8 cellular contexts compared by ENCODE assay signal in the genomic region with DNA sequence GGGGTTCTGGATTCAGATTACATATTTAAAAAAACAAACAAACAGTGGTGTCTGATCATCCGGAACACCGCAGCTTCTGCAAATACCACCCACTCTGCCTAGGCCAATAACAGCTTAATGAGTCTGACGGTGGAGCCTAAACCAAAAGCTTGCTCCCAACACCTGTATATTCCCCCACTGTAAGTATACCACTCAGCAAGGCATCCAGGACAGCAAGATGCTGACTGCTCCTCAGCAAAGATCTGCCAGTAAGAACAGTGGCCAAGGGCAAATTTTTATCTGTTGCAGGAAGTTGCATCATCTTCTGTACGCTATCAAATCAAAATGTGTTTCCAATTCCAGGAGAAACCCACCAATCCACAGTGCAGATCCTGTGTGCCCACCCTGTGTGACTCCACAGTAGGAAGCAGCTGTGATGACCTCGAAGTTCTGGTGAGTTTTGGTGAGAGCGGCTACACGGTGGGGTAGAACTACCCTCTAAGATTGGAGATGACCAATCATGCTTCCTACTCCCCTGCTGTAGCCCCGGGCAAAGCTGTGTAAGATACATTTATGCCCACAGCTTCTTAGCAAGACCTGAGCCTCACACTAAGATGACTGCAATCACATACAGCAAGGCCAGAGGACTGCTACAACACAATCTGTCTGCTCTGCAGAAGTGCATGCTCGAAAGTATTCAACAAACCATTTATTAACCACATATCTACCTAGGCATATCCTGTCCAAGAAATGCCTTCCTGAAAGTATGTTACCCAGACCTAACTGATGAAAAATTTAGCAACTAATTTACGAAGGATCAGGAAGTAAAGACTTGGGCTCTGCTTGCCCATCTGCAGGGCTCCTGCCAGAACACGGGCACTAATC. TPM values are rescaled to one million over a fixed set of nuclear protein-coding genes. Genes with fewer than 3 reads are reported as not detected.
DNase-seq lines count a peak whose midpoint lies in the region; ATAC-seq and TF ChIP-seq lines count a peak whose summit lies in the region.

No MANE protein-coding gene starts in this region.

- H3K4me1 Mint-ChIP-seq in osteocyte (ENCODE audit: unreplicated experiment), result peaks cover 20% of the 10 kb centered on the region

- ATAC-seq in HG03097 (IDR thresholded peaks at IDR 0.05; ENCODE audit: low FRiP score, unreplicated experiment), result peak; percentile 55
- ATAC-seq in Panc1, result no peak; the same call in 1 of the 2 replicates

- intact Hi-C loops in Panc1 (cut with micrococcal nuclease; ENCODE audit: unreplicated experiment), result no loop called here

- BruUV-seq in Panc1 (replicated peaks; lab: Mats Ljungman, UMichigan), result no TSS peak

- H3K9me3 ChIP-seq in Panc1 (ENCODE audit: control insufficient read depth, insufficient read depth, low read depth, low read length), result no peaks in the 10 kb centered on the region
- no peaks in the 10 kb centered on the region for H3K9me3 ChIP-seq in neutrophil

- TF ChIP-seq CTCF in Panc1 (IDR thresholded peaks at IDR 0.05) (no peak), neutrophil (IDR thresholded peaks at IDR 0.05) (no peak), osteocyte (IDR thresholded peaks at IDR 0.05) (no peak)

- POLR2A ChIA-PET in Panc1 (lab: Charles Lee), result interaction anchor here (0.6 kb wide), 1 partner anchor 9 kb away, joined by 3 read pairs; no protein-coding TSS in a partner anchor

- H3K27ac Mint-ChIP-seq in osteocyte (ENCODE audit: unreplicated experiment), result no peak overlapping the region

- H3K27ac ChIP-seq in Panc1 (ENCODE audit: low read length), result peak overlapping the region; percentile 52; the same call in 1 of the 2 replicates
- H3K27ac ChIP-seq in neutrophil, result peak overlapping the region; percentile 55

- peaks cover 4% of the 10 kb centered on the region for H3K36me3 Mint-ChIP-seq in osteocyte (ENCODE audit: unreplicated experiment)

- peaks cover 5% of the 10 kb centered on the region for H3K4me1 ChIP-seq in Panc1 (ENCODE audit: control insufficient read depth, insufficient read depth, low read length)
- peaks cover 25 to 28% of the 10 kb centered on the region in 2 experiments for H3K4me1 ChIP-seq in neutrophil (ENCODE audit: control insufficient read depth in 1 of 2, insufficient read depth in 1 of 2, low read depth in 1 of 2, low read length in 1 of 2)

- peaks cover 4% of the 10 kb centered on the region for H3K9me3 Mint-ChIP-seq in osteocyte (ENCODE audit: unreplicated experiment)

- CTCF ChIA-PET in Panc1 (lab: Charles Lee), result no interaction called here

- H3K36me3 ChIP-seq in Panc1 (ENCODE audit: control insufficient read depth, insufficient read depth, low read length), result no peaks in the 10 kb centered on the region
- H3K36me3 ChIP-seq in neutrophil, result no peaks in the 10 kb centered on the region

- no peak overlapping the region for H3K4me3 Mint-ChIP-seq in osteocyte (ENCODE audit: unreplicated experiment)

- no peaks in the 10 kb centered on the region for H3K27me3 Mint-ChIP-seq in osteocyte (ENCODE audit: unreplicated experiment)

- no peaks in the 10 kb centered on the region for H3K27me3 ChIP-seq in Panc1 (ENCODE audit: control insufficient read depth, insufficient read depth, low read length)
- H3K27me3 ChIP-seq in neutrophil, result no peaks in the 10 kb centered on the region

- DNase-seq in NCI-H446 treated with DMSO at 0.1 percent for 48 hours (lab: John Stamatoyannopoulos, UW) (peak; percentile 18), NCI-H446 (lab: John Stamatoyannopoulos, UW) (no peak), Panc1 (ENCODE audit: low read depth, low spot score) (no peak), osteocyte (ENCODE audit: extremely low spot score, unreplicated experiment) (no peak)
- DNase-seq in stimulated activated CD8-positive, alpha-beta memory T cell treated with anti-CD3 and anti-CD28 coated beads, Interleukin-4, amount 100 ng/mL, for 48 hours, result no peak
- no peak for DNase-seq in stimulated activated CD4-positive, alpha-beta T cell treated with anti-CD3 and anti-CD28 coated beads, Interleukin-2, amount 100 ng/mL, for 48 hours

- in situ Hi-C loops in Panc1 (cut with HindIII; ENCODE audit: low pct_unique_long_range_greater_than_20kb, low sequenced_read_pairs), result no loop called here

- H3K4me3 ChIP-seq in Panc1 (ENCODE audit: low read depth in 2 of 2, low read length in 2 of 2) (0 out of 4 replicates have a peak overlapping the region, but pooled peaks of 1 of the 2 experiments have one; percentile 2), neutrophil (ENCODE audit: low read depth in 1 of 2, low read length in 1 of 2) (no peak overlapping the region)

RNA-seq across cellular contexts. Expression of a gene that starts 30.5 kb away (rescaled TPM):
- total RNA-seq in Panc1 (2021; ENCODE audit: unreplicated experiment) (5.2 TPM), osteocyte (12.3 and 14.5 TPM in 2 replicates)
- polyA plus RNA-seq in Panc1 (2012; ENCODE audit: insufficient read length), result 2.6 TPM
